In genomic region chr19:55259540-55260210, GRCh38 we compare ENCODE assay signal across 1 cellular context.
TF ChIP-seq lines count a peak whose summit lies in the region.

No MANE protein-coding gene starts in this region.

TF ChIP-seq in K562, 482 proteins besides CTCF, POLR2A, EP300 and RAD21 (continued from another document and continues in another):
- TF ChIP-seq ZBTB26 (CRISPR knock-in tag; IDR thresholded peaks at IDR 0.05) (no peak), TEAD4 (IDR thresholded peaks at IDR 0.05; ENCODE audit: low read length) (no peak), TEAD4 (CRISPR knock-in tag; IDR thresholded peaks at IDR 0.05; ENCODE audit: borderline replicate concordance) (no peak), DIDO1 (tag; IDR thresholded peaks at IDR 0.05; ENCODE audit: low read depth) (no peak), POLR2B (IDR thresholded peaks at IDR 0.05; ENCODE audit: low read depth, partially characterized antibody) (peak; percentile 86), RBM17 (IDR thresholded peaks at IDR 0.05; ENCODE audit: borderline replicate concordance, low read depth, low read length) (no peak), HNRNPL (IDR thresholded peaks at IDR 0.05; ENCODE audit: low read depth, low read length) (no peak), ZNF778 (CRISPR knock-in tag; IDR thresholded peaks at IDR 0.05) (no peak), ZNF717 (CRISPR knock-in tag; IDR thresholded peaks at IDR 0.05) (no peak), SFPQ (IDR thresholded peaks at IDR 0.05; ENCODE audit: low read depth, low read length) (no peak), ZC3H4 (CRISPR knock-in tag; IDR thresholded peaks at IDR 0.05; ENCODE audit: borderline replicate concordance) (peak; percentile 25; the same call in 1 of the 2 replicates), GABPA (tag; conservative IDR thresholded peaks at IDR 0.05; ENCODE audit: low read depth) (peak; percentile 55; the same call in 1 of the 2 replicates), GTF2F1 (IDR thresholded peaks at IDR 0.05; ENCODE audit: low read depth, low read length) (no peak), NFRKB (IDR thresholded peaks at IDR 0.05; ENCODE audit: low read depth) (peak; percentile 90), PRDM10 (IDR thresholded peaks at IDR 0.05; ENCODE audit: partially characterized antibody) (no peak), ZSCAN32 (CRISPR knock-in tag; IDR thresholded peaks at IDR 0.05) (no peak), MAFF (IDR thresholded peaks at IDR 0.05; ENCODE audit: low read length) (no peak), TAF7 (tag; IDR thresholded peaks at IDR 0.05) (no peak), BCLAF1 (IDR thresholded peaks at IDR 0.05; ENCODE audit: borderline replicate concordance in 1 of 2, control insufficient read depth in 1 of 2, low read depth in 2 of 2, low read length in 1 of 2) (no peak), SLC30A9 (CRISPR knock-in tag; IDR thresholded peaks at IDR 0.05) (no peak), MLLT1 (IDR thresholded peaks at IDR 0.05) (peak in 1 of 2 experiments; percentile 66; a peak in 1 of 4 replicates), ATF3 (IDR thresholded peaks at IDR 0.05) (no peak), ATF3 (CRISPR knock-in tag; conservative IDR thresholded peaks at IDR 0.05) (0 out of 2 replicates have a peak, but pooled peaks have one; percentile 12), ARNT (IDR thresholded peaks at IDR 0.05) (peak; percentile 8 to 72; a peak in 1 of 4 replicates), ZNF12 (CRISPR knock-in tag; IDR thresholded peaks at IDR 0.05) (no peak), LEF1 (IDR thresholded peaks at IDR 0.05) (no peak), NELFE (IDR thresholded peaks at IDR 0.05; ENCODE audit: insufficient read depth, insufficient read length) (no peak), STAT5A (IDR thresholded peaks at IDR 0.05; ENCODE audit: borderline replicate concordance, low read length) (no peak), KLF10 (CRISPR knock-in tag; IDR thresholded peaks at IDR 0.05) (no peak), HSF4 (CRISPR knock-in tag; IDR thresholded peaks at IDR 0.05; ENCODE audit: borderline replicate concordance) (no peak), KLF6 (CRISPR knock-in tag; IDR thresholded peaks at IDR 0.05; ENCODE audit: borderline replicate concordance) (no peak), BRD4 (IDR thresholded peaks at IDR 0.05) (peak; percentile 64; the same call in 1 of the 2 replicates), AFF1 (IDR thresholded peaks at IDR 0.05; ENCODE audit: low read depth in 1 of 2, partially characterized antibody in 2 of 2) (peak; percentile 4 to 87), ARID2 (IDR thresholded peaks at IDR 0.05) (no peak), NCOR1 (IDR thresholded peaks at IDR 0.05) (no peak), ZNF175 (CRISPR knock-in tag; IDR thresholded peaks at IDR 0.05; ENCODE audit: low read depth) (0 out of 2 replicates have a peak, but pooled peaks have one; percentile 54), RBM34 (IDR thresholded peaks at IDR 0.05; ENCODE audit: borderline replicate concordance, insufficient read depth, low read length) (no peak), MXI1 (IDR thresholded peaks at IDR 0.05; ENCODE audit: low read depth, low read length) (no peak), DACH1 (IDR thresholded peaks at IDR 0.05; ENCODE audit: partially characterized antibody) (no peak), CBX2 (IDR thresholded peaks at IDR 0.05; ENCODE audit: insufficient read depth, low read length, poor library complexity, severe bottlenecking) (no peak), SMC3 (conservative IDR thresholded peaks at IDR 0.05; ENCODE audit: insufficient read depth, low read depth, low read length) (no peak), RBM14 (IDR thresholded peaks at IDR 0.05; ENCODE audit: borderline replicate concordance, insufficient read depth, low read depth, low read length) (no peak), ZNF584 (CRISPR knock-in tag; IDR thresholded peaks at IDR 0.05; ENCODE audit: low read depth) (no peak; the same call in 1 of the 2 replicates), KDM4B (IDR thresholded peaks at IDR 0.05; ENCODE audit: borderline replicate concordance in 2 of 2, low read depth in 1 of 2) (no peak), SREBF2 (CRISPR knock-in tag; IDR thresholded peaks at IDR 0.05) (no peak), USF2 (CRISPR knock-in tag; IDR thresholded peaks at IDR 0.05) (no peak), PTBP1 (IDR thresholded peaks at IDR 0.05; ENCODE audit: low read depth, low read length) (no peak), CBFA2T2 (conservative IDR thresholded peaks at IDR 0.05) (no peak), RFX1 (IDR thresholded peaks at IDR 0.05) (no peak), ATF1 (CRISPR knock-in tag; IDR thresholded peaks at IDR 0.05) (no peak), ATF1 (tag; IDR thresholded peaks at IDR 0.05) (no peak), PRPF4 (IDR thresholded peaks at IDR 0.05; ENCODE audit: insufficient read depth, low read depth, low read length, poor library complexity, severe bottlenecking) (no peak)
